8 cellular contexts compared by ENCODE assay signal in genomic region chr11:118594984-118595383, GRCh38. TPM values are rescaled to one million over a fixed set of nuclear protein-coding genes. Genes with fewer than 3 reads are reported as not detected.
DNase-seq lines count a peak whose midpoint lies in the region; ATAC-seq, FAIRE-seq and TF ChIP-seq lines count a peak whose summit lies in the region.
"Not testable (repeated sequence)": the region's sequence is repeated elsewhere in the genome, so short reads cannot be mapped to it uniquely, and the experiment has no call there.

No MANE protein-coding gene starts in this region.

- 0 out of 2 replicates have a peak, but pooled peaks cover 12% of the 10 kb centered on the region for H4K20me1 ChIP-seq in SK-N-SH (ENCODE audit: insufficient read depth)
- not testable (repeated sequence) for H4K20me1 ChIP-seq in HepG2 (ENCODE audit: insufficient read depth, low read length)

- H3K36me3 ChIP-seq in BE2C = peaks cover 75% of the 10 kb centered on the region
- H3K36me3 ChIP-seq in SK-N-SH (replicated peaks in 1 of 2; ENCODE audit: control insufficient read depth in 1 of 2, insufficient read depth in 2 of 2, low read length in 1 of 2) = peaks cover 63 to 93% of the 10 kb centered on the region in 2 experiments
- peaks cover 0 to 99% of the 10 kb centered on the region in 2 donors for H3K36me3 ChIP-seq in adrenal gland (replicated peaks in 1 of 2)
- H3K36me3 ChIP-seq in esophagus squamous epithelium = peaks cover 25 to 100% (median 45%) of the 10 kb centered on the region in 3 donors
- peaks cover 27 to 77% of the 10 kb centered on the region in 2 experiments for H3K36me3 ChIP-seq in HepG2 (replicated peaks in 1 of 2; ENCODE audit: control insufficient read depth in 1 of 2, insufficient read depth in 2 of 2, low read length in 2 of 2)
- H3K36me3 ChIP-seq in gastrocnemius medialis = peaks cover 2 to 96% of the 10 kb centered on the region in 2 donors

- not testable (repeated sequence) for H3K9me3 ChIP-seq in BE2C; SK-N-SH; adrenal gland (replicated peaks in 1 of 3); esophagus squamous epithelium; HepG2 (ENCODE audit: low read length); gastrocnemius medialis

- POLR2A ChIA-PET in SK-N-SH (lab: Yijun Ruan, JAX) = interaction anchor here (0.7 kb wide), 1 partner anchor 26 kb away, joined by 3 read pairs; no protein-coding TSS in a partner anchor
- POLR2A ChIA-PET in HepG2 (lab: Yijun Ruan, JAX) = not testable (repeated sequence)

- H3K4me1 ChIP-seq in BE2C (peaks cover 21% of the 10 kb centered on the region), esophagus squamous epithelium (peaks cover 0 to 14% (median 0%) of the 10 kb centered on the region in 3 donors)
- not testable (repeated sequence) for H3K4me1 ChIP-seq in SK-N-SH (ENCODE audit: control insufficient read depth in 1 of 2, insufficient read depth in 2 of 2, low read depth in 1 of 2, low read length in 1 of 2); adrenal gland (replicated peaks in 1 of 2); HepG2 (ENCODE audit: insufficient read depth, low read length); gastrocnemius medialis

- intact Hi-C loops in adrenal gland (cut with DNase I) = loop anchor here in 1 of 2 donors (5.0 kb wide), 1 partner anchor 62 kb away; no protein-coding TSS in a partner anchor
- intact Hi-C loops in esophagus squamous epithelium (cut with DNase I) = loop anchor here (10.0 kb wide), 1 partner anchor 60 kb away; no protein-coding TSS in a partner anchor
- intact Hi-C loops in HepG2 (cut with micrococcal nuclease; ENCODE audit: unreplicated experiment); gastrocnemius medialis (cut with DNase I; ENCODE audit: low total_unique reads): not testable (repeated sequence)

- H3K9me2 ChIP-seq in SK-N-SH = not testable (repeated sequence)

- not testable (repeated sequence) for TF ChIP-seq EP300 in SK-N-SH (IDR thresholded peaks at IDR 0.05; ENCODE audit: borderline replicate concordance in 1 of 2, low read depth in 1 of 2, low read length in 1 of 2); HepG2 (IDR thresholded peaks at IDR 0.05; ENCODE audit: low read depth in 2 of 2, low read length in 2 of 2); HepG2 (CRISPR knock-in tag; IDR thresholded peaks at IDR 0.05; ENCODE audit: borderline replicate concordance)

- FAIRE-seq in GM18507 (lab: Jason Lieb, UNC) (peak; percentile 51), HepG2 (lab: Jason Lieb, UNC) (peak; percentile 18)

- not testable (repeated sequence) for H3K27me3 ChIP-seq in BE2C; SK-N-SH (ENCODE audit: insufficient read depth); adrenal gland; esophagus squamous epithelium; HepG2 (ENCODE audit: control insufficient read depth in 1 of 2, insufficient read depth in 2 of 2, low read length in 2 of 2); gastrocnemius medialis

- WGBS in SK-N-SH (ENCODE audit: low lambda C conversion rate) = 74% methylated on average over 5 of the region's 5 CpGs
- 44 to 53% (median 51%) methylated on average over 5 of the region's 5 CpGs for WGBS in adrenal gland, 4 donors
- WGBS in esophagus squamous epithelium, 2 donors = 39 to 42% methylated on average over 5 of the region's 5 CpGs
- WGBS in HepG2 (ENCODE audit: low lambda C conversion rate) = 95% methylated on average over 5 of the region's 5 CpGs

- H3F3A ChIP-seq in SK-N-SH (replicated peaks; ENCODE audit: insufficient read depth) = peaks cover 50% of the 10 kb centered on the region

- ATAC-seq in HepG2 (peak; percentile 47; the same call in 2 of the 3 replicates), gastrocnemius medialis (peak in 1 of 2 donors; percentile 27)

- peaks cover 38% of the 10 kb centered on the region for H3K79me2 ChIP-seq in SK-N-SH (ENCODE audit: insufficient read depth)
- H3K79me2 ChIP-seq in HepG2 (ENCODE audit: insufficient read depth, low read length) = not testable (repeated sequence)

- not testable (repeated sequence) for H3K9ac ChIP-seq in SK-N-SH; HepG2 (ENCODE audit: insufficient read depth, low read depth, low read length)

- not testable (repeated sequence) for H3K4me2 ChIP-seq in SK-N-SH; HepG2 (ENCODE audit: low read depth, low read length)

- H3K4me3 ChIP-seq in BE2C (ENCODE audit: low read depth, low read length); SK-N-SH (ENCODE audit: low read depth in 2 of 2, low read length in 1 of 2); adrenal gland; esophagus squamous epithelium; HepG2 (replicated peaks in 1 of 3; ENCODE audit: insufficient read depth in 1 of 3, low read depth in 2 of 3, low read length in 3 of 3); gastrocnemius medialis: not testable (repeated sequence)

- TF ChIP-seq POLR2A in adrenal gland (IDR thresholded peaks at IDR 0.05); esophagus squamous epithelium (IDR thresholded peaks at IDR 0.05); HepG2 (IDR thresholded peaks at IDR 0.05; ENCODE audit: insufficient read depth in 1 of 2, low read depth in 2 of 2, low read length in 2 of 2); gastrocnemius medialis (IDR thresholded peaks at IDR 0.05): not testable (repeated sequence)

- BruUV-seq in HepG2 (replicated peaks; lab: Mats Ljungman, UMichigan) = not testable (repeated sequence)

- peak; percentile 74 for TF ChIP-seq CTCF in BE2C (IDR thresholded peaks at IDR 0.05; ENCODE audit: low read depth, low read length)
- peak; percentile 68 for TF ChIP-seq CTCF in SK-N-SH (IDR thresholded peaks at IDR 0.05)
- peak; percentile 29 to 70 (median 54) for TF ChIP-seq CTCF in adrenal gland (IDR thresholded peaks at IDR 0.05)
- peak in 4 of 6 experiments; percentile 32 to 58 (median 37) for TF ChIP-seq CTCF in esophagus squamous epithelium (IDR thresholded peaks at IDR 0.05)
- peak; percentile 55 for TF ChIP-seq CTCF in HepG2 (CRISPR knock-in tag; IDR thresholded peaks at IDR 0.05)
- peak; percentile 23 to 52 (median 36) for TF ChIP-seq CTCF in gastrocnemius medialis (IDR thresholded peaks at IDR 0.05 in 4 of 5, conservative IDR thresholded peaks at IDR 0.05 in 1 of 5)

- in situ Hi-C loops in HepG2 (cut with HindIII; ENCODE audit: extremely low pct_ligation_motif_present, low pct_unique_long_range_greater_than_20kb) = not testable (repeated sequence)
- in situ Hi-C loops in gastrocnemius medialis (cut with MboI; ENCODE audit: low sequenced_read_pairs in 4 of 4) = loop anchor here in 2 of 4 donors (10.0 kb wide), 1 partner anchor 60 kb away; no protein-coding TSS in a partner anchor

- DNase-seq in BE2C (peak; percentile 28), NCI-H2081 (lab: John Stamatoyannopoulos, UW) (peak; percentile 6 to 24), SK-N-SH (peak; percentile 42), adrenal gland (peak in 1 of 7 donors; percentile 52), HepG2 (ENCODE audit: low spot score) (peak; percentile 38)
- not testable (repeated sequence) for DNase-seq in GM18507 (ENCODE audit: extremely low spot score, insufficient read length, low read depth); esophagus squamous epithelium (lab: John Stamatoyannopoulos, UW); gastrocnemius medialis

- H3K27ac ChIP-seq in SK-N-SH (ENCODE audit: low read depth in 2 of 2, low read length in 1 of 2); HepG2 (ENCODE audit: extremely low read length, insufficient read depth, low read length): not testable (repeated sequence)
- H3K27ac ChIP-seq in adrenal gland (peak overlapping the region in 1 of 5 donors; percentile 40), esophagus squamous epithelium (peak overlapping the region in 1 of 4 donors; percentile 33), gastrocnemius medialis (peak overlapping the region in 3 of 4 donors; percentile 9 to 26 (median 11))

- CTCF ChIA-PET in SK-N-SH (lab: Yijun Ruan, JAX) = interaction anchor here (0.7 to 6.2 kb wide), 24 partner anchors 9 to 362 kb away, joined by 3 to 144 read pairs (median 4); partner anchors contain the start of genes PHLDB1 and UPK2
- CTCF ChIA-PET in HepG2 (lab: Yijun Ruan, JAX; ENCODE audit: low intra/inter-chr PET ratio, low total read pairs) = interaction anchor here (1.3 to 2.4 kb wide), 3 partner anchors 16 to 64 kb away, joined by 3 to 23 read pairs (median 4); no protein-coding TSS in a partner anchor

- TF ChIP-seq RAD21 in SK-N-SH (IDR thresholded peaks at IDR 0.05; ENCODE audit: low read length) = peak; percentile 78
- 0 out of 2 replicates have a peak, but pooled peaks have one; percentile 13 for TF ChIP-seq RAD21 in HepG2 (CRISPR knock-in tag; IDR thresholded peaks at IDR 0.05)

- H2AFZ ChIP-seq in SK-N-SH (ENCODE audit: low read depth); HepG2 (ENCODE audit: low read length): not testable (repeated sequence)

RNA-seq across cellular contexts. Expression of gene PHLDB1, which starts 12.4 kb away (rescaled TPM):
- polyA plus RNA-seq in BE2C (2012; ENCODE audit: insufficient read depth, insufficient read length, low read depth) = 33.9 TPM
- polyA plus RNA-seq in SK-N-SH (2012; rRNA removed) = 89.4 and 104 TPM in 2 replicates
- polyA plus RNA-seq in SK-N-SH (2012; cell fraction: cytosol; rRNA removed) = 37.8 and 52.6 TPM in 2 replicates
- 270 and 294 TPM in 2 replicates for polyA plus RNA-seq in SK-N-SH (2012; cell fraction: nucleus; rRNA removed)
- total RNA-seq in adrenal gland = 100 to 1,000 TPM in 2 of 8 donors, 10 to 100 TPM in 6; 53.0 to 140 (median 80.2) TPM
- 100 to 1,000 TPM in 2 of 3 donors, 10 to 100 TPM in 1; 57.0 to 207 (median 103) TPM for polyA plus RNA-seq in adrenal gland
- total RNA-seq in esophagus squamous epithelium = 10 to 100 TPM in 3 of 4 donors, 1 to 10 TPM in 1; 6.7 to 29.8 (median 21.2) TPM
- 9.9 and 13.8 TPM in 2 replicates for total RNA-seq in HepG2 (2016; rRNA removed; fragmentation: Illumina TruSeq; extraction: Trizol)
- total RNA-seq in HepG2 (2016; cell fraction: cytosol; rRNA removed; fragmentation: Illumina TruSeq; extraction: Trizol; ENCODE audit: low read depth) = 3.6 and 5.0 TPM in 2 replicates
- 7.9 and 11.9 TPM in 2 replicates for total RNA-seq in HepG2 (2016; cell fraction: insoluble cytoplasmic fraction; rRNA removed; fragmentation: Illumina TruSeq; extraction: Trizol)
- total RNA-seq in HepG2 (2016; cell fraction: membrane; rRNA removed; fragmentation: Illumina TruSeq; extraction: Trizol) = 7.7 and 8.9 TPM in 2 replicates
- total RNA-seq in HepG2 (2016; cell fraction: nucleus; rRNA removed; fragmentation: Illumina TruSeq; extraction: Trizol) = 12.4 and 22.0 TPM in 2 replicates
- 14.2 and 18.3 TPM in 2 replicates for polyA plus RNA-seq in HepG2 (2011; rRNA removed)
- 9.1 and 10.7 TPM in 2 replicates for polyA plus RNA-seq in HepG2 (2011; cell fraction: cytosol; rRNA removed)
- polyA plus RNA-seq in HepG2 (2011; cell fraction: nucleus; rRNA removed) = 57.1 and 61.1 TPM in 2 replicates
- 7.5 and 8.6 TPM in 2 replicates for polyA plus RNA-seq in HepG2 (2012)
- polyA plus RNA-seq in HepG2 (2016; cell fraction: cytosol; fragmentation: Illumina TruSeq; extraction: Trizol; ENCODE audit: low read depth) = 1.4 TPM in 2 replicates
- 7.3 and 8.6 TPM in 2 replicates for polyA plus RNA-seq in HepG2 (2016; cell fraction: insoluble cytoplasmic fraction; fragmentation: Illumina TruSeq; extraction: Trizol; ENCODE audit: low read depth)
- 2.1 and 2.9 TPM in 2 replicates for polyA plus RNA-seq in HepG2 (2016; cell fraction: membrane; fragmentation: Illumina TruSeq; extraction: Trizol; ENCODE audit: low read depth)
- 34.7 and 36.2 TPM in 2 replicates for polyA plus RNA-seq in HepG2 (2016; cell fraction: nucleus; fragmentation: Illumina TruSeq; extraction: Trizol; ENCODE audit: insufficient read depth, low read depth)
- polyA minus RNA-seq in HepG2 (2011; rRNA and poly(A)+ RNA removed; ENCODE audit: low replicate concordance) = 17.4 and 33.6 TPM in 2 replicates
- 12.5 and 14.8 TPM in 2 replicates for polyA minus RNA-seq in HepG2 (2011; cell fraction: cytosol; rRNA and poly(A)+ RNA removed)
- 33.9 and 34.2 TPM in 2 replicates for polyA minus RNA-seq in HepG2 (2011; cell fraction: nucleus; rRNA and poly(A)+ RNA removed)
- 10 to 100 TPM; 16.5 to 35.7 (median 22.7) TPM for total RNA-seq in gastrocnemius medialis

RNA-seq across cellular contexts. Expression of gene ARCN1, which starts 22.8 kb away (rescaled TPM):
- 143 TPM for polyA plus RNA-seq in BE2C (2012; ENCODE audit: insufficient read depth, insufficient read length, low read depth)
- polyA plus RNA-seq in SK-N-SH (2012; rRNA removed) = 128 and 162 TPM in 2 replicates
- 169 and 180 TPM in 2 replicates for polyA plus RNA-seq in SK-N-SH (2012; cell fraction: cytosol; rRNA removed)
- 42.1 and 91.4 TPM in 2 replicates for polyA plus RNA-seq in SK-N-SH (2012; cell fraction: nucleus; rRNA removed)
- total RNA-seq in adrenal gland = 100 to 1,000 TPM in 4 of 8 donors, 10 to 100 TPM in 4; 81.9 to 254 (median 105) TPM
- 100 to 1,000 TPM in 1 of 3 donors, 10 to 100 TPM in 2; 42.6 to 274 (median 54.5) TPM for polyA plus RNA-seq in adrenal gland
- total RNA-seq in esophagus squamous epithelium = 10 to 100 TPM; 67.8 to 81.6 (median 78.1) TPM
- 148 and 215 TPM in 2 replicates for total RNA-seq in HepG2 (2016; rRNA removed; fragmentation: Illumina TruSeq; extraction: Trizol)
- total RNA-seq in HepG2 (2016; cell fraction: cytosol; rRNA removed; fragmentation: Illumina TruSeq; extraction: Trizol; ENCODE audit: low read depth) = 21.7 and 21.9 TPM in 2 replicates
- total RNA-seq in HepG2 (2016; cell fraction: insoluble cytoplasmic fraction; rRNA removed; fragmentation: Illumina TruSeq; extraction: Trizol) = 143 and 206 TPM in 2 replicates
- 62.1 and 63.9 TPM in 2 replicates for total RNA-seq in HepG2 (2016; cell fraction: membrane; rRNA removed; fragmentation: Illumina TruSeq; extraction: Trizol)
- 61.5 and 78.3 TPM in 2 replicates for total RNA-seq in HepG2 (2016; cell fraction: nucleus; rRNA removed; fragmentation: Illumina TruSeq; extraction: Trizol)
- polyA plus RNA-seq in HepG2 (2011; rRNA removed) = 143 and 200 TPM in 2 replicates
- 147 and 192 TPM in 2 replicates for polyA plus RNA-seq in HepG2 (2011; cell fraction: cytosol; rRNA removed)
- 33.6 and 35.8 TPM in 2 replicates for polyA plus RNA-seq in HepG2 (2011; cell fraction: nucleus; rRNA removed)
- 80.9 and 111 TPM in 2 replicates for polyA plus RNA-seq in HepG2 (2012)
- polyA plus RNA-seq in HepG2 (2016; cell fraction: cytosol; fragmentation: Illumina TruSeq; extraction: Trizol; ENCODE audit: low read depth) = 9.1 and 10.1 TPM in 2 replicates
- 221 and 222 TPM in 2 replicates for polyA plus RNA-seq in HepG2 (2016; cell fraction: insoluble cytoplasmic fraction; fragmentation: Illumina TruSeq; extraction: Trizol; ENCODE audit: low read depth)
- polyA plus RNA-seq in HepG2 (2016; cell fraction: membrane; fragmentation: Illumina TruSeq; extraction: Trizol; ENCODE audit: low read depth) = 36.4 and 39.3 TPM in 2 replicates
- polyA plus RNA-seq in HepG2 (2016; cell fraction: nucleus; fragmentation: Illumina TruSeq; extraction: Trizol; ENCODE audit: insufficient read depth, low read depth) = 95.2 and 101 TPM in 2 replicates
- 78.7 and 166 TPM in 2 replicates for polyA minus RNA-seq in HepG2 (2011; rRNA and poly(A)+ RNA removed; ENCODE audit: low replicate concordance)
- polyA minus RNA-seq in HepG2 (2011; cell fraction: cytosol; rRNA and poly(A)+ RNA removed) = 105 and 121 TPM in 2 replicates
- polyA minus RNA-seq in HepG2 (2011; cell fraction: nucleus; rRNA and poly(A)+ RNA removed) = 31.7 and 41.9 TPM in 2 replicates
- total RNA-seq in gastrocnemius medialis = 10 to 100 TPM; 48.7 to 78.7 (median 65.4) TPM

RNA-seq across cellular contexts. Expression of gene IFT46, which starts 29.3 kb away (rescaled TPM):
- polyA plus RNA-seq in BE2C (2012; ENCODE audit: insufficient read depth, insufficient read length, low read depth) = 19.9 TPM
- polyA plus RNA-seq in SK-N-SH (2012; rRNA removed) (23.4 and 30.8 TPM in 2 replicates), adrenal gland (10 to 100 TPM; 29.6 to 39.9 (median 31.4) TPM), HepG2 (2011; rRNA removed) (9.3 and 9.8 TPM in 2 replicates)
- polyA plus RNA-seq in SK-N-SH (2012; cell fraction: cytosol; rRNA removed) = 29.0 and 29.7 TPM in 2 replicates
- polyA plus RNA-seq in SK-N-SH (2012; cell fraction: nucleus; rRNA removed) = 25.3 and 30.0 TPM in 2 replicates
- total RNA-seq in adrenal gland (10 to 100 TPM; 13.8 to 43.6 (median 25.7) TPM), esophagus squamous epithelium (10 to 100 TPM; 13.2 to 25.2 (median 18.6) TPM), HepG2 (2016; rRNA removed; fragmentation: Illumina TruSeq; extraction: Trizol) (15.4 and 23.9 TPM in 2 replicates), gastrocnemius medialis (10 to 100 TPM; 14.1 to 25.1 (median 15.4) TPM)
- total RNA-seq in HepG2 (2016; cell fraction: cytosol; rRNA removed; fragmentation: Illumina TruSeq; extraction: Trizol; ENCODE audit: low read depth) = 12.4 and 18.8 TPM in 2 replicates
- total RNA-seq in HepG2 (2016; cell fraction: insoluble cytoplasmic fraction; rRNA removed; fragmentation: Illumina TruSeq; extraction: Trizol) = 14.7 and 23.4 TPM in 2 replicates
- total RNA-seq in HepG2 (2016; cell fraction: membrane; rRNA removed; fragmentation: Illumina TruSeq; extraction: Trizol) = 10.2 and 11.5 TPM in 2 replicates
- total RNA-seq in HepG2 (2016; cell fraction: nucleus; rRNA removed; fragmentation: Illumina TruSeq; extraction: Trizol) = 7.4 and 8.0 TPM in 2 replicates
- 8.2 and 9.6 TPM in 2 replicates for polyA plus RNA-seq in HepG2 (2011; cell fraction: cytosol; rRNA removed)
- polyA plus RNA-seq in HepG2 (2011; cell fraction: nucleus; rRNA removed) = 3.4 and 5.1 TPM in 2 replicates
- 5.8 and 8.4 TPM in 2 replicates for polyA plus RNA-seq in HepG2 (2012)
- 2.6 and 2.9 TPM in 2 replicates for polyA plus RNA-seq in HepG2 (2016; cell fraction: cytosol; fragmentation: Illumina TruSeq; extraction: Trizol; ENCODE audit: low read depth)
- 20.5 and 21.3 TPM in 2 replicates for polyA plus RNA-seq in HepG2 (2016; cell fraction: insoluble cytoplasmic fraction; fragmentation: Illumina TruSeq; extraction: Trizol; ENCODE audit: low read depth)
- polyA plus RNA-seq in HepG2 (2016; cell fraction: membrane; fragmentation: Illumina TruSeq; extraction: Trizol; ENCODE audit: low read depth) = 5.9 TPM in 2 replicates
- polyA plus RNA-seq in HepG2 (2016; cell fraction: nucleus; fragmentation: Illumina TruSeq; extraction: Trizol; ENCODE audit: insufficient read depth, low read depth) = 9.4 and 10.2 TPM in 2 replicates
- polyA minus RNA-seq in HepG2 (2011; rRNA and poly(A)+ RNA removed; ENCODE audit: low replicate concordance) = 9.5 and 19.1 TPM in 2 replicates
- 5.0 and 5.8 TPM in 2 replicates for polyA minus RNA-seq in HepG2 (2011; cell fraction: cytosol; rRNA and poly(A)+ RNA removed)
- 4.4 and 6.0 TPM in 2 replicates for polyA minus RNA-seq in HepG2 (2011; cell fraction: nucleus; rRNA and poly(A)+ RNA removed)
